ENCODE assay signal across 20 cellular contexts in the genomic region with DNA sequence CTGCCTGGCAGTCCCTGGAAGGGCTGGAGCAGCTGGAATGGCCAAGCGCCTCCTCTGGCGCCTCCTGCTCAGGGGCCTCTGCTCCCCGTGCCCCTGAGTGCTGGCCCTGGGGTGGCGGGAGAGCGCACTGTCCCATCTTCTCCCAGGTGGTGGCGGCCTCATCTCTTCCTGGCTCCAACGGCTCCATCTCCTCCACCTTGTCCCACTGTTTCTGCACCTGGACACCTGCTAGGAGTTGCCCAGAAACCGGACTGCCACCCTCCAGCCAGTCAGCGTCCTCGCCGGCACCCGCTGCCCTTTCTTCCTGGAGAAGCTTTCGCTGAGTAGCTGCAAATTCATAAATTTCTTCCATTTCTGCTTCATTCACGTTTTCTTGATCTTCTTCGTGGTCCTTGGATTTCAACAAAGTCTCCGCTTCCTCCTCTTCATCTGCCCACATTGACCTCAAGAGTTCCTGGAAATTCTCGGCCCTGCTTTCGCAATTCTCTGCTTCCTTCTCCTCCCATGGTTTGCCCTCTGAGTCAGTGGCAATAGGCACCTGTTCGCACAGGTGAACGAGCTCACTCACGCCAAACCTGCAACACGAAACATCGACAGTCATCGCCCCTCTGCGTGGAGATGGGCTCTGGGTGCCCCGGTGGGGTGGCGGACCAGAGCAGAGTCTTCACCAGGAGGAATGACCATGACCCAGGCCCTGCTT. TPM values are rescaled to one million over a fixed set of nuclear protein-coding genes. Genes with fewer than 3 reads are reported as not detected.
A peak's percentile ranks its signal among the peaks of the same experiment; 100 is the strongest.
DNase-seq lines count a peak whose midpoint lies in the region; ATAC-seq, FAIRE-seq and TF ChIP-seq lines count a peak whose summit lies in the region.
"Had no signal": no experiment of that assay in that cellular context is flagged by ENCODE, and none has a peak within 500 bp of the region (broad histone marks: within the 10 kb centered on the region; RNA-seq: fewer than 3 reads in every experiment).

No MANE protein-coding gene starts in this region.

- peaks cover 34% of the 10 kb centered on the region for H3K4me1 ChIP-seq in OCI-LY7 (ENCODE audit: insufficient read depth, low read length, poor library complexity, severe bottlenecking)
- no peaks in the 10 kb centered on the region for H3K4me1 ChIP-seq in psoas muscle
- H3K4me1 ChIP-seq: adrenal gland had no signal

- H3K9me3 ChIP-seq in OCI-LY7 (ENCODE audit: low read length): no peaks in the 10 kb centered on the region
- H3K9me3 ChIP-seq in psoas muscle: no peaks in the 10 kb centered on the region
- H3K9me3 ChIP-seq: adrenal gland had no signal

- POLR2A ChIA-PET in OCI-LY7 (lab: Charles Lee): no interaction called here

- no peaks in the 10 kb centered on the region for H3K27me3 ChIP-seq in psoas muscle (ENCODE audit: insufficient read depth in 3 of 3, low read length in 2 of 3)
- H3K27me3 ChIP-seq: adrenal gland had no signal

- H2AFZ ChIP-seq in OCI-LY7 (ENCODE audit: low read length): no peak overlapping the region
- H2AFZ ChIP-seq: PC-9 had no signal

- no peak overlapping the region for H3K4me2 ChIP-seq in OCI-LY7 (ENCODE audit: low read length)
- H3K4me2 ChIP-seq: PC-9 had no signal

- no peak overlapping the region for H3K4me3 ChIP-seq in OCI-LY7 (ENCODE audit: low read depth, low read length, poor library complexity, severe bottlenecking)
- no peak overlapping the region for H3K4me3 ChIP-seq in epithelial cell of esophagus (ENCODE audit: low read length)
- no peak overlapping the region for H3K4me3 ChIP-seq in psoas muscle
- H3K4me3 ChIP-seq: adrenal gland, PC-9 had no signal

- FAIRE-seq in urothelium cell line (lab: Jason Lieb, UNC): peak; percentile 55

- H3K79me2 ChIP-seq in OCI-LY7 (ENCODE audit: insufficient read depth, low read depth, low read length): peaks cover 10% of the 10 kb centered on the region; the same call in 1 of the 2 replicates

- 91 to 95% (median 92%) methylated on average over 27 of the region's 27 CpGs for WGBS in psoas muscle, 3 donors

- intact Hi-C loops in left ventricle myocardium superior (cut with micrococcal nuclease) (no loop called here), Right ventricle myocardium inferior (cut with DNase I) (loop anchor here (5.0 kb wide), 1 partner anchor 44 kb away; no protein-coding TSS in a partner anchor), OCI-LY7 (cut with micrococcal nuclease; ENCODE audit: unreplicated experiment) (no loop called here), psoas muscle (cut with DNase I) (no loop called here)

- DNase-seq in left ventricle myocardium superior (no peak), Right ventricle myocardium inferior (ENCODE audit: missing footprints) (no peak), OCI-LY7 (ENCODE audit: low spot score) (no peak), epithelial cell of esophagus (ENCODE audit: low read depth) (peak; percentile 64), urothelium cell line (ENCODE audit: low spot score) (no peak), psoas muscle (no peak), SIG-M5 (lab: John Stamatoyannopoulos, UW) (no peak)
- DNase-seq: activated B cell treated with CpG ODN at 0.5 μM for 24 hours; effector memory CD4-positive, alpha-beta T cell; hypothalamus; NCI-H1092; NCI-H69; nucleus accumbens; PC-9; stimulated activated CD4-positive, alpha-beta T cell treated with anti-CD3 and anti-CD28 coated beads, Interleukin-2, amount 100 ng/mL, for 24 hours; SW 1271 had no signal

- ATAC-seq in left ventricle myocardium superior (peak; percentile 4), Right ventricle myocardium inferior (no peak), psoas muscle (no peak), HG03378 (IDR thresholded peaks at IDR 0.05; ENCODE audit: unreplicated experiment) (no peak)
- ATAC-seq: sciatic nerve had no signal

- CTCF ChIA-PET in OCI-LY7 (lab: Charles Lee; ENCODE audit: unreplicated experiment): no interaction called here

- H4K20me1 ChIP-seq in OCI-LY7 (ENCODE audit: insufficient read depth, low read length): no peaks in the 10 kb centered on the region

- BruUV-seq in OCI-LY7 (replicated peaks; lab: Mats Ljungman, UMichigan): TSS peak; percentile 56

- no peak for TF ChIP-seq CTCF in OCI-LY7 (conservative IDR thresholded peaks at IDR 0.05; ENCODE audit: low read length)
- no peak for TF ChIP-seq CTCF in epithelial cell of esophagus (IDR thresholded peaks at IDR 0.05; ENCODE audit: insufficient read depth, low read depth, low read length, missing control alignments)
- TF ChIP-seq CTCF in psoas muscle (IDR thresholded peaks at IDR 0.05): no peak

- peaks cover 70% of the 10 kb centered on the region for H3K36me3 ChIP-seq in OCI-LY7 (ENCODE audit: insufficient read depth, low read length)
- H3K36me3 ChIP-seq in psoas muscle (ENCODE audit: insufficient read depth in 1 of 2, low read depth in 1 of 2): peaks cover 3 to 56% of the 10 kb centered on the region in 2 donors

- H3K9me2 ChIP-seq in OCI-LY7 (ENCODE audit: insufficient read depth, low read length): no peaks in the 10 kb centered on the region

- no peak overlapping the region for H3K27ac ChIP-seq in OCI-LY7 (ENCODE audit: low read depth, low read length, poor library complexity, severe bottlenecking)
- H3K27ac ChIP-seq in psoas muscle: no peak overlapping the region
- H3K27ac ChIP-seq: adrenal gland, PC-9 had no signal

RNA-seq across cellular contexts. Expression of a gene that starts 13.7 kb away (rescaled TPM):
- total RNA-seq in left ventricle myocardium superior (1.1 TPM), Right ventricle myocardium inferior (1.0 TPM), OCI-LY7 (2022) (59.4 and 74.0 TPM in 2 replicates), psoas muscle (1 to 10 TPM in 1 of 4 donors, under 1 TPM in 3; 0.47 to 1.4 (median 0.77) TPM)
- 42.7 and 50.6 TPM in 2 replicates for total RNA-seq in OCI-LY7 (2014; rRNA removed; shearing (Covaris generic))
- polyA plus RNA-seq in psoas muscle: 1 to 10 TPM in 1 of 3 donors, under 1 TPM in 2; 0.25 to 1.3 (median 0.32) TPM
- total RNA-seq: PC-9 had no signal
- polyA plus RNA-seq: AG04450 had no signal

RNA-seq across cellular contexts. Expression of a gene that starts 20.5 kb away (rescaled TPM):
- 3.2 TPM for total RNA-seq in left ventricle myocardium superior
- total RNA-seq in Right ventricle myocardium inferior: 3.3 TPM
- total RNA-seq in OCI-LY7 (2014; rRNA removed; shearing (Covaris generic)): 13.2 and 13.7 TPM in 2 replicates
- 35.7 and 40.0 TPM in 2 replicates for total RNA-seq in OCI-LY7 (2022)
- 1 to 10 TPM; 1.9 to 3.1 (median 2.5) TPM for total RNA-seq in psoas muscle
- 1 to 10 TPM in 2 of 3 donors, under 1 TPM in 1; 0.87 to 4.1 (median 3.1) TPM for polyA plus RNA-seq in psoas muscle

Comparison
In these comparisons a context has a peak if more than half of its experiments do, and no peak if none do; other contexts are left out.
1. RNA of a gene that starts 13.7 kb away (total RNA-seq): 42.7 to 74.0 TPM in OCI-LY7; 1.1 TPM in left ventricle myocardium superior (single experiment), 1.0 TPM in Right ventricle myocardium inferior (single experiment) and 0.47 to 1.4 TPM in psoas muscle; every median in the first group is over 10 times any median in the second.